ENCODE assay signal across 35 cellular contexts in genomic region chr21:44291078-44291935, GRCh38. TPM values are rescaled to one million over a fixed set of nuclear protein-coding genes. Genes with fewer than 3 reads are reported as not detected.
"Had no signal": no experiment of that assay in that cellular context is flagged by ENCODE, and none has a peak within 500 bp of the region (broad histone marks: within the 10 kb centered on the region; RNA-seq: fewer than 3 reads in every experiment).

No MANE protein-coding gene starts in this region.

- H3K36me3 Mint-ChIP-seq: natural killer cell treated with Interleukin-12 subunit alpha and Interleukin-12 subunit beta and Interleukin-15 and Interleukin-18, amount 100 ng/mL, for 72 hours; T-cell had no signal

- H3K9me3 ChIP-seq: heart left ventricle, left lung, suprapubic skin, tibial artery, upper lobe of right lung had no signal

- H3K9me3 Mint-ChIP-seq: activated naive CD4-positive, alpha-beta T cell treated with anti-CD3 and anti-CD28 coated beads for 36 hours; natural killer cell treated with Interleukin-12 subunit alpha and Interleukin-12 subunit beta and Interleukin-15 and Interleukin-18, amount 100 ng/mL, for 72 hours; T-cell had no signal

- DNase-seq: activated CD4-positive, alpha-beta T cell treated with anti-CD3 and anti-CD28 coated beads for 48 hours; activated CD4-positive, alpha-beta T cell treated with anti-CD3 and anti-CD28 coated beads, Interleukin-2, amount 50 U/mL, for 48 hours; activated CD8-positive, alpha-beta memory T cell treated with anti-CD3 and anti-CD28 coated beads for 24 hours; activated effector memory CD4-positive, alpha-beta T cell treated with anti-CD3 and anti-CD28 coated beads, Interleukin-2, amount 50 U/mL, for 16 hours; activated naive CD4-positive, alpha-beta T cell treated with anti-CD3 and anti-CD28 coated beads for 36 hours; amniotic stem cell; brain microvascular endothelial cell; cortex of kidney; kidney glomerular epithelial cell; mesendoderm; stimulated activated CD4-positive, alpha-beta T cell treated with anti-CD3 and anti-CD28 coated beads, Interleukin-4, amount 100 ng/mL, for 4 hours; stimulated activated CD8-positive, alpha-beta memory T cell treated with anti-CD3 and anti-CD28 coated beads, Interleukin-4, amount 100 ng/mL, for 48 hours; stimulated activated naive CD4-positive, alpha-beta T cell; T-cell; T-helper 9 cell; tibial artery; upper lobe of right lung had no signal

- ATAC-seq: activated CD4-positive, CD25-positive, alpha-beta regulatory T cell treated with anti-CD3 and anti-CD28 coated beads, Interleukin-2, amount 50 U/mL, for 24 hours; heart left ventricle; left lung; natural killer cell treated with Interleukin-12 subunit alpha and Interleukin-12 subunit beta and Interleukin-15 and Interleukin-18, amount 100 ng/mL, for 72 hours; sciatic nerve; T-cell; upper lobe of right lung had no signal

- H3K27me3 ChIP-seq: brain microvascular endothelial cell had no signal

- H3K4me3 ChIP-seq: heart left ventricle, left lung, lung, skin epidermis, suprapubic skin, tibial artery, upper lobe of right lung had no signal

- H3K27ac Mint-ChIP-seq: activated naive CD4-positive, alpha-beta T cell treated with anti-CD3 and anti-CD28 coated beads for 36 hours; natural killer cell treated with Interleukin-12 subunit alpha and Interleukin-12 subunit beta and Interleukin-15 and Interleukin-18, amount 100 ng/mL, for 72 hours had no signal

- H3K4me3 Mint-ChIP-seq: activated naive CD4-positive, alpha-beta T cell treated with anti-CD3 and anti-CD28 coated beads for 36 hours; natural killer cell treated with Interleukin-12 subunit alpha and Interleukin-12 subunit beta and Interleukin-15 and Interleukin-18, amount 100 ng/mL, for 72 hours had no signal

- H3K27ac ChIP-seq: brain microvascular endothelial cell, heart left ventricle, left lung, skin epidermis, suprapubic skin, tibial artery, upper lobe of right lung, VCaP had no signal

- H3K4me1 ChIP-seq: left lung had no signal

- H3K36me3 ChIP-seq: brain microvascular endothelial cell, heart left ventricle, left lung, suprapubic skin, tibial artery, upper lobe of right lung had no signal

RNA-seq across cellular contexts. Expression of gene AIRE, which starts 5.6 kb away (rescaled TPM):
- total RNA-seq: activated naive CD4-positive, alpha-beta T cell treated with anti-CD3 and anti-CD28 coated beads for 36 hours; chondrocyte; fibroblast of lung; fibroblast of villous mesenchyme; natural killer cell treated with Interleukin-12 subunit alpha and Interleukin-12 subunit beta and Interleukin-15 and Interleukin-18, amount 100 ng/mL, for 72 hours; osteoblast; suprapubic skin; upper lobe of right lung had no signal
- polyA plus RNA-seq: fibroblast of lung, lung had no signal

RNA-seq across cellular contexts. Expression of gene DNMT3L, which starts 29.6 kb away (rescaled TPM):
- total RNA-seq: activated naive CD4-positive, alpha-beta T cell treated with anti-CD3 and anti-CD28 coated beads for 36 hours; astrocyte; cardiac septum; chondrocyte; endothelial cell of umbilical vein; fibroblast of lung; fibroblast of villous mesenchyme; heart left ventricle; left lung; lung; mononuclear cell; natural killer cell treated with Interleukin-12 subunit alpha and Interleukin-12 subunit beta and Interleukin-15 and Interleukin-18, amount 100 ng/mL, for 72 hours; osteoblast; sciatic nerve; suprapubic skin; T-cell; upper lobe of right lung had no signal
- polyA plus RNA-seq: endothelial cell of umbilical vein, esophagus, fibroblast of lung, heart left ventricle, lung had no signal

RNA-seq across cellular contexts. Expression of gene ICOSLG, which starts 50.6 kb away (rescaled TPM):
- total RNA-seq: osteoblast had no signal
- polyA plus RNA-seq: fibroblast of lung had no signal
